ENCODE assay signal across 8 cellular contexts in the genomic region with DNA sequence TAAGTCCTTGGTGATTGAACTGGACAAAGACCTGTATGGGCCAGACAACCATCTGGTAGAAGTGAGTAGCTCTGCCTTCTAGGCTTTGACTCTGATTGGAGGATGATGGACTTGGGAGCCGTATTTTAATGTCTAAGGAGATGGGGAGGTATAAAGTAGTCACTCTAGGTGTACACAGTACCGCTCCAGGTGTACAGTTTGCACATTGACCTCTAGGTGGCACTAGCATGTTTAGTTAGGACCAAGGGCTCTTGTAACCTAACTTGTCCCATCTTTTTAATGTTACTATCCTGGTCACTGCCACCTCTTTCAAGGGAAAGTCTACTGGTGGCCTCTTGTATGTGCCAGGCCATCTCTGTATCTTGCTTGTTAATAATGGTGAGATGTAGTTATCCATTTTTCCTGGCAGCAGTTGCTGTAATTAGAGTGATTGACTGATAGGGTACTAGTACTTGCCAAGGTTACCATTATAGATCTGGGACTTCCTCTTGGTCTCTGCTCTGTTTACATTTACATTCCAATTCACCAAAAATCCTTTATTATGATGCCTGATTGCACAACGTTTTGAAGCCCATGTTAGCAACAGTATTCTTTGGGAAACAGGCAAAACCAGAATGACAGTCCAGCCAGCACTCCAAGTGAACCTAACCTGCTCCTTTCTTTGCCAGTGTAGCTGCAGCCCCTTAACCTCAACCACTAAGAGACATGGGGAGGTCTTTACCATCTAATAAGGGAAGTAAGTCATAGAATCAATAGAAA. TPM values are rescaled to one million over a fixed set of nuclear protein-coding genes. Genes with fewer than 3 reads are reported as not detected.
A peak's percentile ranks its signal among the peaks of the same experiment; 100 is the strongest.
DNase-seq lines count a peak whose midpoint lies in the region; ATAC-seq and TF ChIP-seq lines count a peak whose summit lies in the region.

No MANE protein-coding gene starts in this region.

- no peak overlapping the region for H3K9ac ChIP-seq in H9 (ENCODE audit: extremely low read depth, insufficient read length, low read length)
- no peak overlapping the region for H3K9ac ChIP-seq in neural progenitor cell

- peaks cover 15 to 40% (median 24%) of the 10 kb centered on the region in 4 donors for H3K4me1 Mint-ChIP-seq in CD4-positive, CD25-positive, alpha-beta regulatory T cell
- H3K4me1 Mint-ChIP-seq in H9 (peaks cover 9% of the 10 kb centered on the region in 2 experiments), neural progenitor cell (peaks cover 18% of the 10 kb centered on the region)

- peak overlapping the region; percentile 11 to 99 (median 32) for H3K4me3 Mint-ChIP-seq in CD4-positive, CD25-positive, alpha-beta regulatory T cell
- H3K4me3 Mint-ChIP-seq in H9: no peak overlapping the region
- no peak overlapping the region for H3K4me3 Mint-ChIP-seq in neural progenitor cell

- H4K5ac ChIP-seq in H9 (ENCODE audit: insufficient read length, low read depth, low read length): no peak overlapping the region

- peak; percentile 42 to 78 (median 60) for DNase-seq in CD4-positive, CD25-positive, alpha-beta regulatory T cell
- no peak for DNase-seq in H9
- peak; percentile 40 for DNase-seq in NCI-H226
- DNase-seq in activated CD8-positive, alpha-beta memory T cell treated with anti-CD3 and anti-CD28 coated beads for 4 hours (ENCODE audit: low read depth in 2 of 2): peak; percentile 25 to 33
- DNase-seq in erythroblast (lab: John Stamatoyannopoulos, UW): peak; percentile 58 to 75
- DNase-seq in neural progenitor cell (ENCODE audit: low spot score): peak; percentile 80
- DNase-seq in HPDE6-E6E7 (ENCODE audit: extremely low spot score): no peak

- H3K36me3 ChIP-seq in CD4-positive, CD25-positive, alpha-beta regulatory T cell (ENCODE audit: control insufficient read depth, insufficient read depth, low read length): peaks cover 57% of the 10 kb centered on the region
- peaks cover 25% of the 10 kb centered on the region for H3K36me3 ChIP-seq in neural progenitor cell

- H3K14ac ChIP-seq in H9 (ENCODE audit: insufficient read depth, low read length): no peak overlapping the region

- no peaks in the 10 kb centered on the region for H3K79me1 ChIP-seq in H9 (ENCODE audit: insufficient read depth, low read depth, low read length, poor library complexity, severe bottlenecking)

- peaks cover 29% of the 10 kb centered on the region for H3K36me3 Mint-ChIP-seq in CD4-positive, CD25-positive, alpha-beta regulatory T cell
- peaks cover 53 to 75% (median 70%) of the 10 kb centered on the region in 3 experiments; a peak in 6 of 7 replicates for H3K36me3 Mint-ChIP-seq in H9 (ENCODE audit: insufficient read depth in 1 of 3, low read depth in 3 of 3)
- H3K36me3 Mint-ChIP-seq in neural progenitor cell: peaks cover 27% of the 10 kb centered on the region

- H4K20me1 ChIP-seq in H9 (ENCODE audit: control insufficient read depth, insufficient read depth, insufficient read length): no peaks in the 10 kb centered on the region
- H4K20me1 ChIP-seq in neural progenitor cell (ENCODE audit: low read depth): peaks cover 41% of the 10 kb centered on the region

- H2BK15ac ChIP-seq in H9 (ENCODE audit: low read depth, low read length): no peak overlapping the region

- no peak overlapping the region for H3K56ac ChIP-seq in H9 (ENCODE audit: insufficient read length, low read depth, low read length)

- H3K4me2 ChIP-seq in H9 (ENCODE audit: insufficient read depth, insufficient read length, low read length) (no peak overlapping the region), neural progenitor cell (no peak overlapping the region)

- no peak for TF ChIP-seq POLR2A in erythroblast (IDR thresholded peaks at IDR 0.05; ENCODE audit: low read length)

- peaks cover 16% of the 10 kb centered on the region for H3K4me1 ChIP-seq in CD4-positive, CD25-positive, alpha-beta regulatory T cell (ENCODE audit: control insufficient read depth, insufficient read depth, low read length, poor library complexity, severe bottlenecking)
- H3K4me1 ChIP-seq in H9 (ENCODE audit: insufficient read depth, low read length) (no peaks in the 10 kb centered on the region), neural progenitor cell (peaks cover 3% of the 10 kb centered on the region)

- H3K4ac ChIP-seq in H9 (ENCODE audit: low read depth, low read length): no peak overlapping the region

- no peak overlapping the region for H2BK5ac ChIP-seq in H9 (ENCODE audit: insufficient read length, low read length)

- H3T11ph ChIP-seq in H9 (ENCODE audit: low read length): no peak overlapping the region

- H4K91ac ChIP-seq in H9 (ENCODE audit: insufficient read length, low read depth, low read length): no peak overlapping the region

- no peak overlapping the region for H2BK12ac ChIP-seq in H9 (ENCODE audit: insufficient read length, low read depth, low read length)

- no peak overlapping the region for H3K18ac ChIP-seq in H9 (ENCODE audit: insufficient read length, low read depth, low read length)

- no peak overlapping the region for H2BK120ac ChIP-seq in H9 (ENCODE audit: low read depth, low read length, poor library complexity, severe bottlenecking)

- H3K79me2 ChIP-seq in H9 (ENCODE audit: insufficient read depth, low read length): no peaks in the 10 kb centered on the region
- peaks cover 56% of the 10 kb centered on the region for H3K79me2 ChIP-seq in neural progenitor cell (ENCODE audit: low read depth)

- peak; percentile 39 to 43 for ATAC-seq in CD4-positive, CD25-positive, alpha-beta regulatory T cell (ENCODE audit: low read depth in 2 of 2)
- ATAC-seq in HG02623 (IDR thresholded peaks at IDR 0.05; ENCODE audit: unreplicated experiment): no peak

- TF ChIP-seq CTCF in H9 (conservative IDR thresholded peaks at IDR 0.05): peak; percentile 83
- peak; percentile 81 for TF ChIP-seq CTCF in neural progenitor cell (IDR thresholded peaks at IDR 0.05)

- H2AFZ ChIP-seq in H9 (ENCODE audit: low read length): no peak overlapping the region
- no peak overlapping the region for H2AFZ ChIP-seq in neural progenitor cell (replicated peaks)

- H3F3A ChIP-seq in neural progenitor cell (ENCODE audit: low read depth): peaks cover 35% of the 10 kb centered on the region

- no peaks in the 10 kb centered on the region for H3K27me3 Mint-ChIP-seq in CD4-positive, CD25-positive, alpha-beta regulatory T cell
- no peaks in the 10 kb centered on the region for H3K27me3 Mint-ChIP-seq in H9 (ENCODE audit: low read depth)
- H3K27me3 Mint-ChIP-seq in neural progenitor cell (ENCODE audit: insufficient read depth, low read depth): peaks cover 2% of the 10 kb centered on the region

- H3K9me3 ChIP-seq in CD4-positive, CD25-positive, alpha-beta regulatory T cell (ENCODE audit: control insufficient read depth in 2 of 2, low read length in 2 of 2): no peaks in the 10 kb centered on the region
- H3K9me3 ChIP-seq in H9 (ENCODE audit: control insufficient read depth, low read depth, low read length) (no peaks in the 10 kb centered on the region), neural progenitor cell (ENCODE audit: low read depth) (no peaks in the 10 kb centered on the region)

- H3K27me3 ChIP-seq in CD4-positive, CD25-positive, alpha-beta regulatory T cell (ENCODE audit: control insufficient read depth, insufficient read depth, low read length): no peaks in the 10 kb centered on the region
- no peaks in the 10 kb centered on the region for H3K27me3 ChIP-seq in H9 (ENCODE audit: insufficient read depth, low read length)
- no peaks in the 10 kb centered on the region for H3K27me3 ChIP-seq in neural progenitor cell

- no peak overlapping the region for H4K8ac ChIP-seq in H9 (replicated peaks; ENCODE audit: insufficient read length, low read depth, low read length)

- no peaks in the 10 kb centered on the region for H3K23me2 ChIP-seq in H9 (ENCODE audit: insufficient read length, low read depth, low read length, poor library complexity, severe bottlenecking)

- peak overlapping the region; percentile 69 to 76 (median 74) for H3K27ac Mint-ChIP-seq in CD4-positive, CD25-positive, alpha-beta regulatory T cell
- H3K27ac Mint-ChIP-seq in H9: no peak overlapping the region
- H3K27ac Mint-ChIP-seq in neural progenitor cell: no peak overlapping the region

- no CpG with 5 or more reads among the region's 3 CpGs for WGBS in H9 (ENCODE audit: extremely low coverage, insufficient read length, low lambda C conversion rate)

- H2AK5ac ChIP-seq in H9 (ENCODE audit: insufficient read length, low read length): no peak overlapping the region

- no peak overlapping the region for H2BK20ac ChIP-seq in H9 (ENCODE audit: low read depth, low read length, poor library complexity, severe bottlenecking)

- no peak overlapping the region for H3K23ac ChIP-seq in H9 (ENCODE audit: insufficient read length, low read depth, low read length)

- peak overlapping the region; percentile 16 for H3K4me3 ChIP-seq in CD4-positive, CD25-positive, alpha-beta regulatory T cell (ENCODE audit: low read depth, low read length)
- no peak overlapping the region for H3K4me3 ChIP-seq in neural progenitor cell

- H3K9me3 Mint-ChIP-seq in CD4-positive, CD25-positive, alpha-beta regulatory T cell: no peaks in the 10 kb centered on the region
- H3K9me3 Mint-ChIP-seq in H9 (no peaks in the 10 kb centered on the region), neural progenitor cell (no peaks in the 10 kb centered on the region)

- no peak overlapping the region for H3K27ac ChIP-seq in CD4-positive, CD25-positive, alpha-beta regulatory T cell (ENCODE audit: insufficient read depth, low read length, poor library complexity, severe bottlenecking)
- H3K27ac ChIP-seq in H9 (ENCODE audit: insufficient read length, low read depth, low read length) (no peak overlapping the region), neural progenitor cell (no peak overlapping the region)

RNA-seq across cellular contexts. Expression of a gene that starts 3.6 kb away (rescaled TPM):
- 75.2 TPM for total RNA-seq in CD4-positive, CD25-positive, alpha-beta regulatory T cell
- 10 to 100 TPM; 12.0 to 22.3 (median 13.8) TPM for polyA plus RNA-seq in CD4-positive, CD25-positive, alpha-beta regulatory T cell
- total RNA-seq in H9 (2021) (142 and 152 TPM in 2 replicates), neural progenitor cell (ENCODE audit: low replicate concordance) (121 and 209 TPM in 2 replicates)

RNA-seq across cellular contexts. Expression of a gene that starts 15.1 kb away (rescaled TPM):
- total RNA-seq in CD4-positive, CD25-positive, alpha-beta regulatory T cell: not detected
- polyA plus RNA-seq in CD4-positive, CD25-positive, alpha-beta regulatory T cell: under 1 TPM in 1 of 4 donors, not detected in 3; 0.06 TPM
- total RNA-seq in H9 (2021) (0.70 and 1.2 TPM in 2 replicates), neural progenitor cell (ENCODE audit: low replicate concordance) (1.4 TPM in 1 of 2 replicates, not detected in the other)

RNA-seq across cellular contexts. Expression of a gene that starts 23.3 kb away (rescaled TPM):
- 46.4 TPM for total RNA-seq in CD4-positive, CD25-positive, alpha-beta regulatory T cell
- polyA plus RNA-seq in CD4-positive, CD25-positive, alpha-beta regulatory T cell: 100 to 1,000 TPM; 256 to 297 (median 268) TPM
- total RNA-seq in H9 (2021) (31.2 and 31.9 TPM in 2 replicates), neural progenitor cell (ENCODE audit: low replicate concordance) (15.3 and 22.7 TPM in 2 replicates)

RNA-seq across cellular contexts. Expression of a gene that starts 31.4 kb away (rescaled TPM):
- 2.1 TPM for total RNA-seq in CD4-positive, CD25-positive, alpha-beta regulatory T cell
- polyA plus RNA-seq in CD4-positive, CD25-positive, alpha-beta regulatory T cell: under 1 TPM in 3 of 4 donors, not detected in 1; 0.47 to 0.49 (median 0.49) TPM
- total RNA-seq in H9 (2021) (3.9 and 4.0 TPM in 2 replicates), neural progenitor cell (ENCODE audit: low replicate concordance) (2.5 and 5.6 TPM in 2 replicates)

Comparison
In these comparisons a context has a peak if more than half of its experiments do, and no peak if none do; other contexts are left out.
1. DNase-seq: peak in CD4-positive, CD25-positive, alpha-beta regulatory T cell (3 of 3), NCI-H226 (single experiment), activated CD8-positive, alpha-beta memory T cell treated with anti-CD3 and anti-CD28 coated beads for 4 hours (2 of 2), erythroblast (2 of 2) and neural progenitor cell (single experiment); none in H9 (single experiment) and HPDE6-E6E7 (single experiment).
2. H3K27ac Mint-ChIP-seq: peak in CD4-positive, CD25-positive, alpha-beta regulatory T cell (3 of 3); none in H9 (0 of 3) and neural progenitor cell (single experiment).
3. H3K4me3 Mint-ChIP-seq: peak in CD4-positive, CD25-positive, alpha-beta regulatory T cell (4 of 4); none in H9 (0 of 2) and neural progenitor cell (single experiment).